In the genomic region with DNA sequence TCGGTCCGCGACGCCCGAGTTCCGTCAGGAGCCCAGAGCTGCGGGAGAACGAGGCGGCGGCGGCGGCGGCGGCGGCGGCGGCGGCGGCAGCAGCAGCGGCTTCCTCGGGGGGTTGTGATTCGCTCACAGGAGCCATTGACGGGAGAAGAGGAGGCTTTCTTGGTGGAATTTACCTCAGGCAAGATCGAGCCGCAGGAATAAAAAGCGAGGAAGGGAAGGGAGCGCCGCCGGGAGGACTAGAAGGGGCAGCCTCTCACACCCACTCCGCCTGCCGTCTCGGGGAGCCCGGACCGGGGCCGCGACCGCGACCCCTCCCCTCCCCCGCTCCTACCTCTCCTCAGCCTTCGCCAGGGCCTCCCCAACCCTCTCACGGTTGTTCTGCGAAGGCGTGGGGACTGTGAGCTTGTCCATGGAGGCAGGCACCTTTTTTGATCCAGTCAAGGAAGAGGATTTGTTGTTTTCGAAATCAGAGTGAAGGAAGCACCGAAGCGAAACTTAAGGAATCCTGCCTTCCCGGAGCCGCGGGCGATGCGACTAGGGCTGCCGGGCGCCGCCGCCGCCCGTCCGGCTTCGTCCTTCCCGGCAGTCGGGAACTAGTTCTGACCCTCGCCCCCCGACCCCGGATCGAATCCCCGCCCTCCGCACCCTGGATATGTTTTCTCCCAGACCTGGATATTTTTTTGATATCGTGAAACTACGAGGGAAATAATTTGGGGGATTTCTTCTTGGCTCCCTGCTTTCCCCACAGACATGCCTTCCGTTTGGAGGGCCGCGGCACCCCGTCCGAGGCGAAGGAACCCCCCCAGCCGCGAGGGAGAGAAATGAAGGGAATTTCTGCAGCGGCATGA, we compare ENCODE assay signal across 8 cellular contexts. TPM values are rescaled to one million over a fixed set of nuclear protein-coding genes. Genes with fewer than 3 reads are reported as not detected.
A peak's percentile ranks its signal among the peaks of the same experiment; 100 is the strongest.
DNase-seq lines count a peak whose midpoint lies in the region; ATAC-seq and TF ChIP-seq lines count a peak whose summit lies in the region.

No MANE protein-coding gene starts in this region.

- ATAC-seq in HG02981 (IDR thresholded peaks at IDR 0.05; ENCODE audit: unreplicated experiment) = peak; percentile 26
- peak; percentile 29 for ATAC-seq in foreskin keratinocyte
- peak; percentile 39 to 56 for ATAC-seq in upper lobe of left lung (ENCODE audit: low FRiP score in 2 of 2)

- H2BK120ac ChIP-seq in neuronal stem cell (ENCODE audit: low read depth, low read length) = no peak overlapping the region

- TSS peak; percentile 74 for BruUV-seq in PC-9 (replicated peaks; lab: Mats Ljungman, UMichigan)

- H2AK5ac ChIP-seq in neuronal stem cell (ENCODE audit: low read depth, low read length) = no peak overlapping the region

- peak overlapping the region; percentile 77 for H3K27ac ChIP-seq in PC-9
- H3K27ac ChIP-seq in foreskin keratinocyte = peak overlapping the region; percentile 92
- peak overlapping the region; percentile 90 for H3K27ac ChIP-seq in neuronal stem cell (replicated peaks; ENCODE audit: low read length)
- peak overlapping the region; percentile 93 to 97 (median 96) for H3K27ac ChIP-seq in upper lobe of left lung

- H3K9me3 ChIP-seq in PC-9 (ENCODE audit: insufficient read depth, low read depth) (no peaks in the 10 kb centered on the region), neuronal stem cell (replicated peaks in 1 of 2; ENCODE audit: control insufficient read depth in 2 of 2, insufficient read depth in 1 of 2, low read depth in 1 of 2, low read length in 2 of 2) (no peaks in the 10 kb centered on the region), upper lobe of left lung (no peaks in the 10 kb centered on the region)

- TF ChIP-seq EP300 in upper lobe of left lung (IDR thresholded peaks at IDR 0.05) = no peak

- peak overlapping the region; percentile 91 for H3K9ac ChIP-seq in neuronal stem cell (ENCODE audit: low read depth, low read length, poor library complexity)

- peaks cover 50% of the 10 kb centered on the region for H3K79me2 ChIP-seq in PC-9 (ENCODE audit: low read depth)

- H3K4me3 ChIP-seq in PC-9 (peak overlapping the region; percentile 85), neuronal stem cell (ENCODE audit: low read length in 2 of 2) (peak overlapping the region; percentile 85 to 97), upper lobe of left lung (peak overlapping the region; percentile 47 to 87 (median 80))

- TF ChIP-seq CTCF in PC-9 (conservative IDR thresholded peaks at IDR 0.05) (no peak), foreskin keratinocyte (conservative IDR thresholded peaks at IDR 0.05) (peak; percentile 4), upper lobe of left lung (IDR thresholded peaks at IDR 0.05) (no peak)

- H3K27me3 ChIP-seq in PC-9 (ENCODE audit: insufficient read depth, low read depth) (no peaks in the 10 kb centered on the region), foreskin keratinocyte (no peaks in the 10 kb centered on the region), neuronal stem cell (ENCODE audit: control insufficient read depth in 3 of 3, insufficient read depth in 3 of 3, low read depth in 1 of 3, low read length in 3 of 3) (no peaks in the 10 kb centered on the region), upper lobe of left lung (no peaks in the 10 kb centered on the region)

- peak overlapping the region; percentile 95 for H3K18ac ChIP-seq in neuronal stem cell (ENCODE audit: low read length)

- H2BK15ac ChIP-seq in neuronal stem cell (ENCODE audit: low read length) = peak overlapping the region; percentile 78

- no peaks in the 10 kb centered on the region for H3K79me1 ChIP-seq in neuronal stem cell (ENCODE audit: low read depth, low read length)

- WGBS in neuronal stem cell (ENCODE audit: extremely low coverage in 2 of 2, insufficient read length in 2 of 2, insufficient replicate concordance in 1 of 2), 2 donors = no CpG with 5 or more reads among the region's 78 CpGs
- 0% methylated on average over 15 to 77 of the region's 78 CpGs for WGBS in upper lobe of left lung, 2 donors

- H4K20me1 ChIP-seq in PC-9 (ENCODE audit: insufficient read depth) = peaks cover 17% of the 10 kb centered on the region

- no peak overlapping the region for H2BK12ac ChIP-seq in neuronal stem cell (ENCODE audit: low read length)

- CTCF ChIA-PET in PC-9 (lab: Charles Lee) = no interaction called here

- no peak overlapping the region for H4K8ac ChIP-seq in neuronal stem cell (ENCODE audit: low read depth, low read length)

- H3K4ac ChIP-seq in neuronal stem cell (ENCODE audit: low read length) = no peak overlapping the region

- no peaks in the 10 kb centered on the region for H3K9me2 ChIP-seq in PC-9 (ENCODE audit: insufficient read depth)

- peak; percentile 79 for DNase-seq in NCI-H82 (lab: John Stamatoyannopoulos, UW)
- no peak for DNase-seq in NCI-H82 treated with DMSO at 0.1 percent for 48 hours (lab: John Stamatoyannopoulos, UW; ENCODE audit: unreplicated experiment)
- DNase-seq in PC-9 = peak; percentile 35 to 54
- peak; percentile 3 for DNase-seq in activated gamma-delta T cell treated with anti-CD3 and anti-CD28 coated beads, Interleukin-2, amount 50 U/mL, for 16 hours (ENCODE audit: low read depth)
- peak; percentile 23 to 48 for DNase-seq in foreskin keratinocyte
- DNase-seq in neuronal stem cell (ENCODE audit: low spot score) = no peak
- peak; percentile 48 to 87 for DNase-seq in upper lobe of left lung

- H2AFZ ChIP-seq in PC-9 = peak overlapping the region; percentile 99
- H2AFZ ChIP-seq in neuronal stem cell (ENCODE audit: low read length) = peak overlapping the region; percentile 89

- peaks cover 8% of the 10 kb centered on the region for H3F3A ChIP-seq in PC-9 (ENCODE audit: insufficient read depth, low read depth)

- H2BK5ac ChIP-seq in neuronal stem cell (ENCODE audit: low read length) = peak overlapping the region; percentile 89

- no peak overlapping the region for H3K14ac ChIP-seq in neuronal stem cell (ENCODE audit: low read length)

- H3K36me3 ChIP-seq in PC-9 (ENCODE audit: low read depth) (no peaks in the 10 kb centered on the region), neuronal stem cell (replicated peaks in 1 of 2; ENCODE audit: control insufficient read depth in 2 of 2, insufficient read depth in 2 of 2, low read length in 2 of 2) (peaks cover 0 to 6% of the 10 kb centered on the region in 2 donors), upper lobe of left lung (no peaks in the 10 kb centered on the region)

- intact Hi-C loops in PC-9 (cut with micrococcal nuclease; ENCODE audit: unreplicated experiment) = loop anchor here (10.0 kb wide), 1 partner anchor 342 kb away; a partner anchor contains a TSS

- H4K91ac ChIP-seq in neuronal stem cell (ENCODE audit: low read depth, low read length, poor library complexity) = no peak overlapping the region

- no peak for TF ChIP-seq POLR2A in upper lobe of left lung (IDR thresholded peaks at IDR 0.05)

- H3K23ac ChIP-seq in neuronal stem cell (ENCODE audit: low read depth, low read length, poor library complexity) = peak overlapping the region; percentile 85

- POLR2A ChIA-PET in PC-9 (lab: Charles Lee; ENCODE audit: unreplicated experiment) = no interaction called here

- H3K4me1 ChIP-seq in PC-9 (replicated peaks; ENCODE audit: insufficient read depth) = peaks cover 22% of the 10 kb centered on the region; the same call in 1 of the 2 replicates
- H3K4me1 ChIP-seq in foreskin keratinocyte = peaks cover 3% of the 10 kb centered on the region
- H3K4me1 ChIP-seq in neuronal stem cell (ENCODE audit: control insufficient read depth in 2 of 2, insufficient read depth in 1 of 2, low read depth in 1 of 2, low read length in 2 of 2) = peaks cover 4 to 5% of the 10 kb centered on the region in 2 donors
- peaks cover 9 to 19% (median 14%) of the 10 kb centered on the region in 4 donors for H3K4me1 ChIP-seq in upper lobe of left lung

- H3K4me2 ChIP-seq in PC-9 (peak overlapping the region; percentile 99), neuronal stem cell (ENCODE audit: insufficient read depth, low read length, poor library complexity, severe bottlenecking) (peak overlapping the region; percentile 80)

RNA-seq across cellular contexts. Expression of a gene that starts 0.6 kb away (rescaled TPM):
- total RNA-seq in PC-9 (2021) = 17.6 and 23.2 TPM in 2 replicates
- total RNA-seq in foreskin keratinocyte = 27.1 and 30.1 TPM in 2 replicates
- polyA plus RNA-seq in foreskin keratinocyte = 6.5 and 6.7 TPM in 2 replicates
- polyA plus RNA-seq in neuronal stem cell (2013, experiment 1 of 2) = 6.5 TPM
- 6.5 TPM for polyA plus RNA-seq in neuronal stem cell (2013, experiment 2 of 2)
- total RNA-seq in upper lobe of left lung = 100 to 1,000 TPM in 1 of 6 donors, 10 to 100 TPM in 5; 23.0 to 133 (median 77.2) TPM

Comparison
In these comparisons a context has a peak if more than half of its experiments do, and no peak if none do; other contexts are left out.
1. DNase-seq: peak in NCI-H82 (single experiment), PC-9 (2 of 2), activated gamma-delta T cell treated with anti-CD3 and anti-CD28 coated beads, Interleukin-2, amount 50 U/mL, for 16 hours (single experiment), foreskin keratinocyte (2 of 2) and upper lobe of left lung (2 of 2); none in NCI-H82 treated with DMSO at 0.1 percent for 48 hours (single experiment) and neuronal stem cell (single experiment).
2. Peak in every context shown above with its lines, with median percentiles within 50 percentile points of each other: ATAC-seq, H3K27ac ChIP-seq and H3K4me3 ChIP-seq.